ENCODE assay signal across 7 cellular contexts in genomic region chr15:90884719-90885431, GRCh38. TPM values are rescaled to one million over a fixed set of nuclear protein-coding genes. Genes with fewer than 3 reads are reported as not detected.
DNase-seq lines count a peak whose midpoint lies in the region; ATAC-seq and TF ChIP-seq lines count a peak whose summit lies in the region.
"Had no signal": no experiment of that assay in that cellular context is flagged by ENCODE, and none has a peak within 500 bp of the region (broad histone marks: within the 10 kb centered on the region; RNA-seq: fewer than 3 reads in every experiment).

No MANE protein-coding gene starts in this region.

- in situ Hi-C loops in GM13976 (cut with MboI; ENCODE audit: low sequenced_read_pairs, unreplicated experiment): loop anchor here (5.0 to 25.0 kb wide), 4 partner anchors 190 to 573 kb away; no protein-coding TSS in a partner anchor

- peaks cover 4% of the 10 kb centered on the region for H3K27me3 Mint-ChIP-seq in glutamatergic neuron (ENCODE audit: unreplicated experiment)

- peaks cover 1% of the 10 kb centered on the region for H3K9me3 Mint-ChIP-seq in glutamatergic neuron (ENCODE audit: unreplicated experiment)

- no peak overlapping the region for H3K4me3 Mint-ChIP-seq in glutamatergic neuron (ENCODE audit: unreplicated experiment)

- no peak overlapping the region for H3K27ac Mint-ChIP-seq in glutamatergic neuron (ENCODE audit: unreplicated experiment)

- peaks cover 17% of the 10 kb centered on the region for H3K4me1 Mint-ChIP-seq in glutamatergic neuron (ENCODE audit: low read depth, unreplicated experiment)

- ATAC-seq in stimulated activated naive CD8-positive, alpha-beta T cell treated with anti-CD3 and anti-CD28 coated beads, Interleukin-15, Interleukin-2, amounts not matched to agents 100 U/mL and 50 U/mL, for 24 hours: peak; percentile 5

- CTCF ChIA-PET in RWPE1 (lab: Yijun Ruan, JAX): interaction anchor here (0.5 to 3.8 kb wide), 9 partner anchors 10 to 406 kb away, joined by 3 to 35 read pairs (median 5); partner anchors contain the start of gene MAN2A2

- peak overlapping the region; percentile 45 to 57 for H3K4me3 ChIP-seq in foreskin fibroblast (ENCODE audit: low read depth in 1 of 2, low read length in 2 of 2)

- TF ChIP-seq CTCF in RWPE1 (conservative IDR thresholded peaks at IDR 0.05; ENCODE audit: low read depth) (no peak), foreskin fibroblast (IDR thresholded peaks at IDR 0.05; ENCODE audit: low read depth, low read length) (no peak), glutamatergic neuron (IDR thresholded peaks at IDR 0.05; ENCODE audit: partially characterized antibody, unreplicated experiment) (no peak), GM13976 (IDR thresholded peaks at IDR 0.05; ENCODE audit: borderline replicate concordance, control extremely low read depth, extremely low read depth, insufficient read depth, missing control alignments) (no peak)

- no peaks in the 10 kb centered on the region for H3K36me3 Mint-ChIP-seq in glutamatergic neuron (ENCODE audit: unreplicated experiment)

- H3K27ac ChIP-seq in RWPE1: peak overlapping the region; percentile 12; the same call in 1 of the 2 replicates

- POLR2A ChIA-PET in RWPE1 (lab: Yijun Ruan, JAX; ENCODE audit: low non-redundant PET): no interaction called here

- no peak for DNase-seq in RWPE1 (ENCODE audit: low spot score)
- no peak for DNase-seq in foreskin fibroblast
- no peak for DNase-seq in stimulated activated naive CD8-positive, alpha-beta T cell treated with anti-CD3 and anti-CD28 coated beads, Interleukin-15, Interleukin-2, amounts not matched to agents 100 U/mL and 50 U/mL, for 24 hours
- DNase-seq in glutamatergic neuron: no peak
- DNase-seq in GM13976 (ENCODE audit: low spot score): no peak
- no peak for DNase-seq in HuH-7 (ENCODE audit: low spot score)
- DNase-seq: effector CD8-positive, alpha-beta T cell had no signal

RNA-seq across cellular contexts. Expression of gene FES, which starts 0.6 kb away (rescaled TPM):
- total RNA-seq in glutamatergic neuron (ENCODE audit: unreplicated experiment): 3.3 TPM

RNA-seq across cellular contexts. Expression of gene FURIN, which starts 16.5 kb away (rescaled TPM):
- total RNA-seq in glutamatergic neuron (ENCODE audit: unreplicated experiment): 26.5 TPM

RNA-seq across cellular contexts. Expression of gene MAN2A2, which starts 18.2 kb away (rescaled TPM):
- 81.8 TPM for total RNA-seq in glutamatergic neuron (ENCODE audit: unreplicated experiment)

RNA-seq across cellular contexts. Expression of gene HDDC3, which starts 47.5 kb away (rescaled TPM):
- total RNA-seq in glutamatergic neuron (ENCODE audit: unreplicated experiment): 10.7 TPM

RNA-seq across cellular contexts. Expression of gene UNC45A, which starts 50.2 kb away (rescaled TPM):
- total RNA-seq in glutamatergic neuron (ENCODE audit: unreplicated experiment): 65.1 TPM
